2 cellular contexts compared by ENCODE assay signal in genomic region chr17:17816831-17817551, GRCh38.
TF ChIP-seq lines count a peak whose summit lies in the region.

No MANE protein-coding gene starts in this region.

TF ChIP-seq in SK-N-SH, 30 proteins besides CTCF, POLR2A, EP300 and RAD21 (continued from another document):
- no peak for TF ChIP-seq USF2 (IDR thresholded peaks at IDR 0.05; ENCODE audit: borderline replicate concordance, low read depth, low read length)
- no peak for TF ChIP-seq TCF12 (IDR thresholded peaks at IDR 0.05)
- no peak for TF ChIP-seq PBX3 (IDR thresholded peaks at IDR 0.05)
- no peak for TF ChIP-seq EZH2phosphoT487 (IDR thresholded peaks at IDR 0.05; ENCODE audit: borderline replicate concordance, low read depth)
- no peak for TF ChIP-seq SMC3 (IDR thresholded peaks at IDR 0.05; ENCODE audit: low read depth, low read length)
- TF ChIP-seq SIN3A (IDR thresholded peaks at IDR 0.05; ENCODE audit: borderline replicate concordance, low read depth, low read length) = no peak
- TF ChIP-seq MXI1 (IDR thresholded peaks at IDR 0.05; ENCODE audit: low read depth, low read length) = no peak
- no peak for TF ChIP-seq MAX (IDR thresholded peaks at IDR 0.05; ENCODE audit: low read depth)
- no peak for TF ChIP-seq REST (IDR thresholded peaks at IDR 0.05; ENCODE audit: low read depth, low read length)
- TF ChIP-seq FOXM1 (IDR thresholded peaks at IDR 0.05; ENCODE audit: low read depth) = no peak
- no peak for TF ChIP-seq TAF1 (IDR thresholded peaks at IDR 0.05; ENCODE audit: borderline replicate concordance, low read depth, low read length)

TF ChIP-seq in SK-N-SH treated with all-trans-retinoic acid at 6 μM for 48 hours, 23 proteins besides CTCF, POLR2A, EP300 and RAD21 (continued from another document):
- TF ChIP-seq CSRNP3 (CRISPR knock-in tag; IDR thresholded peaks at IDR 0.05) (no peak), CREB5 (CRISPR knock-in tag; IDR thresholded peaks at IDR 0.05; ENCODE audit: low read depth) (no peak), ISL1 (CRISPR knock-in tag; IDR thresholded peaks at IDR 0.05) (no peak), GLIS3 (CRISPR knock-in tag; IDR thresholded peaks at IDR 0.05) (no peak), TOX (CRISPR knock-in tag; IDR thresholded peaks at IDR 0.05; ENCODE audit: borderline replicate concordance) (no peak), TCF4 (CRISPR knock-in tag; IDR thresholded peaks at IDR 0.05; ENCODE audit: borderline replicate concordance) (no peak), POU6F1 (CRISPR knock-in tag; IDR thresholded peaks at IDR 0.05; ENCODE audit: borderline replicate concordance, low read depth) (no peak), ZNF70 (CRISPR knock-in tag; IDR thresholded peaks at IDR 0.05) (no peak), RARB (CRISPR knock-in tag; IDR thresholded peaks at IDR 0.05) (no peak), ZNF565 (CRISPR knock-in tag; conservative IDR thresholded peaks at IDR 0.05; ENCODE audit: low read depth) (no peak), ZFP30 (CRISPR knock-in tag; IDR thresholded peaks at IDR 0.05) (no peak), ESRRG (CRISPR knock-in tag; IDR thresholded peaks at IDR 0.05) (no peak), BACH2 (CRISPR knock-in tag; IDR thresholded peaks at IDR 0.05; ENCODE audit: borderline replicate concordance) (no peak), CSDC2 (CRISPR knock-in tag; IDR thresholded peaks at IDR 0.05) (no peak), SNAI2 (CRISPR knock-in tag; IDR thresholded peaks at IDR 0.05) (no peak), ARNTL (CRISPR knock-in tag; IDR thresholded peaks at IDR 0.05; ENCODE audit: borderline replicate concordance, low read depth) (no peak)
